10 cellular contexts compared by ENCODE assay signal in the genomic region with DNA sequence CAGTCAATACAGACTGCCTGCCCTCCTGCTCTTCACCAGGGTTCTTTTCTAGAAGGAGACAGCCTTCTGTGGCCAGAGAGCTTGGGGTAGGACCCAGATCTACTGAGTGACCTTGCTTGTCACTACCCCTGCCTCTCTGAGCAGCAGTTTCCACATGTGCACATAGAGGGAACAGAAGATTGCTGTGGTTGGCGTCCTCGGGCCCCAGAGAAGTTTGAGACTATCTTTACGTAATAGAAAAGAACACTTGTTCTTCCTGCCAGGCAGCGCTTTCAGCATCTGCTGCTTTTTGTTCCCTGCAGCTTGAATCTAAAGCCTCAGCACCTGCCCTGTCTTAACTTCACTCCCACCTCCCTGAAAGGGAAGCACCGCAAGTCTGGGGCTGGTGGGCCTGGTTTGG. TPM values are rescaled to one million over a fixed set of nuclear protein-coding genes. Genes with fewer than 3 reads are reported as not detected.
DNase-seq lines count a peak whose midpoint lies in the region; ATAC-seq lines count a peak whose summit lies in the region.
"Had no signal": no experiment of that assay in that cellular context is flagged by ENCODE, and none has a peak within 500 bp of the region (broad histone marks: within the 10 kb centered on the region; RNA-seq: fewer than 3 reads in every experiment).

No MANE protein-coding gene starts in this region.

- H3K36me3 ChIP-seq in SK-N-MC (ENCODE audit: insufficient read depth, low read length) = peaks cover 6% of the 10 kb centered on the region; the same call in 1 of the 2 replicates
- H3K36me3 ChIP-seq in subcutaneous abdominal adipose tissue (ENCODE audit: control insufficient read depth in 5 of 5, insufficient read depth in 5 of 5, low read length in 5 of 5) = peaks cover 0 to 39% (median 31%) of the 10 kb centered on the region in 5 donors

- H3K9me3 ChIP-seq in SK-N-MC (ENCODE audit: low read depth, low read length) (no peaks in the 10 kb centered on the region), subcutaneous abdominal adipose tissue (ENCODE audit: control insufficient read depth in 5 of 5, low read length in 5 of 5) (no peaks in the 10 kb centered on the region)

- H3K27me3 Mint-ChIP-seq in activated T-cell treated with anti-CD3 and anti-CD28 coated beads, Interleukin-2, amount 50 U/mL, for 72 hours (ENCODE audit: low read depth) = no peaks in the 10 kb centered on the region
- H3K27me3 Mint-ChIP-seq in activated T-cell treated with anti-CD3 and anti-CD28 coated beads, Interleukin-2, amount 50 U/mL, for 4 hours (ENCODE audit: low read depth) = no peaks in the 10 kb centered on the region

- H3K4me3 Mint-ChIP-seq in activated T-cell treated with anti-CD3 and anti-CD28 coated beads, Interleukin-2, amount 50 U/mL, for 72 hours = no peak overlapping the region
- no peak overlapping the region for H3K4me3 Mint-ChIP-seq in activated T-cell treated with anti-CD3 and anti-CD28 coated beads, Interleukin-2, amount 50 U/mL, for 4 hours

- ATAC-seq in activated T-cell treated with anti-CD3 and anti-CD28 coated beads, Interleukin-2, amount 50 U/mL, for 72 hours (replicated peaks in 1 of 2) = no peak
- no peak for ATAC-seq in activated T-cell treated with anti-CD3 and anti-CD28 coated beads, Interleukin-2, amount 50 U/mL, for 4 hours
- ATAC-seq in GM18870 (IDR thresholded peaks at IDR 0.05; ENCODE audit: unreplicated experiment) = no peak

- H3K27ac Mint-ChIP-seq in activated T-cell treated with anti-CD3 and anti-CD28 coated beads, Interleukin-2, amount 50 U/mL, for 72 hours = peak overlapping the region; percentile 28

- H3K27ac ChIP-seq in SK-N-MC (peak overlapping the region; percentile 46), epithelial cell of prostate (peak overlapping the region; percentile 99), subcutaneous abdominal adipose tissue (ENCODE audit: low read depth, low read length) (peak overlapping the region; percentile 54)

- peaks cover 1% of the 10 kb centered on the region in 2 donors for H3K36me3 Mint-ChIP-seq in activated T-cell treated with anti-CD3 and anti-CD28 coated beads, Interleukin-2, amount 50 U/mL, for 72 hours (ENCODE audit: insufficient read depth in 2 of 2)
- peaks cover 2% of the 10 kb centered on the region for H3K36me3 Mint-ChIP-seq in activated T-cell treated with anti-CD3 and anti-CD28 coated beads, Interleukin-2, amount 50 U/mL, for 4 hours (ENCODE audit: insufficient read depth)

- H3K4me3 ChIP-seq in SK-N-MC = no peak overlapping the region
- no peak overlapping the region for H3K4me3 ChIP-seq in subcutaneous abdominal adipose tissue (ENCODE audit: low read depth in 1 of 5, low read length in 5 of 5)

- no peaks in the 10 kb centered on the region for H3K9me3 Mint-ChIP-seq in activated T-cell treated with anti-CD3 and anti-CD28 coated beads, Interleukin-2, amount 50 U/mL, for 72 hours
- H3K9me3 Mint-ChIP-seq in activated T-cell treated with anti-CD3 and anti-CD28 coated beads, Interleukin-2, amount 50 U/mL, for 4 hours = no peaks in the 10 kb centered on the region

- peaks cover 12 to 56% (median 42%) of the 10 kb centered on the region in 5 donors for H3K4me1 ChIP-seq in subcutaneous abdominal adipose tissue (ENCODE audit: control insufficient read depth in 5 of 5, insufficient read depth in 5 of 5, low read length in 5 of 5)

- H3K9ac ChIP-seq in SK-N-MC (ENCODE audit: insufficient read length) = no peak overlapping the region
- no peak overlapping the region for H3K9ac ChIP-seq in subcutaneous abdominal adipose tissue (ENCODE audit: low read length in 5 of 5)

- DNase-seq in activated T-cell treated with anti-CD3 and anti-CD28 coated beads, Interleukin-2, amount 50 U/mL, for 72 hours = no peak
- DNase-seq in activated T-cell treated with anti-CD3 and anti-CD28 coated beads, Interleukin-2, amount 50 U/mL, for 4 hours = no peak
- DNase-seq in SK-N-MC (ENCODE audit: low read depth, low spot score) (no peak), epithelial cell of prostate (ENCODE audit: low read depth, low spot score) (no peak), amniotic stem cell (lab: John Stamatoyannopoulos, UW) (no peak)
- no peak for DNase-seq in stimulated activated CD4-positive, alpha-beta T cell treated with anti-CD3 and anti-CD28 coated beads, Interleukin-12 subunit alpha, Interleukin-12 subunit beta, amount 100 ng/mL, for 4 hours
- DNase-seq: NK-92 treated with Interleukin-12 subunit alpha and Interleukin-12 subunit beta, amount 100 ng/mL, for 24 hours; stimulated activated CD4-positive, alpha-beta T cell treated with anti-CD3 and anti-CD28 coated beads, Interleukin-4, amount 100 ng/mL, for 24 hours had no signal

- peaks cover 38% of the 10 kb centered on the region for H3K4me1 Mint-ChIP-seq in activated T-cell treated with anti-CD3 and anti-CD28 coated beads, Interleukin-2, amount 50 U/mL, for 72 hours (ENCODE audit: low read depth)
- peaks cover 37% of the 10 kb centered on the region for H3K4me1 Mint-ChIP-seq in activated T-cell treated with anti-CD3 and anti-CD28 coated beads, Interleukin-2, amount 50 U/mL, for 4 hours (ENCODE audit: low read depth)

- peaks cover 0 to 7% (median 0%) of the 10 kb centered on the region in 5 donors for H3K27me3 ChIP-seq in subcutaneous abdominal adipose tissue (ENCODE audit: control insufficient read depth in 5 of 5, insufficient read depth in 4 of 5, low read length in 5 of 5)

RNA-seq across cellular contexts. Expression of a gene that starts 1.9 kb away (rescaled TPM):
- total RNA-seq in activated T-cell treated with anti-CD3 and anti-CD28 coated beads, Interleukin-2, amount 50 U/mL, for 72 hours = 10 to 100 TPM; 34.2 to 41.5 TPM
- 10 to 100 TPM; 43.3 to 48.9 (median 44.4) TPM for total RNA-seq in activated T-cell treated with anti-CD3 and anti-CD28 coated beads, Interleukin-2, amount 50 U/mL, for 4 hours

RNA-seq across cellular contexts. Expression of a gene that starts 4.6 kb away (rescaled TPM):
- total RNA-seq in activated T-cell treated with anti-CD3 and anti-CD28 coated beads, Interleukin-2, amount 50 U/mL, for 72 hours = 10 to 100 TPM; 65.4 to 67.3 TPM
- 10 to 100 TPM; 41.5 to 75.6 (median 53.2) TPM for total RNA-seq in activated T-cell treated with anti-CD3 and anti-CD28 coated beads, Interleukin-2, amount 50 U/mL, for 4 hours

RNA-seq across cellular contexts. Expression of a gene that starts 7.7 kb away (rescaled TPM):
- total RNA-seq in activated T-cell treated with anti-CD3 and anti-CD28 coated beads, Interleukin-2, amount 50 U/mL, for 72 hours = 100 to 1,000 TPM; 121 to 149 TPM
- total RNA-seq in activated T-cell treated with anti-CD3 and anti-CD28 coated beads, Interleukin-2, amount 50 U/mL, for 4 hours = 100 to 1,000 TPM; 417 to 505 (median 438) TPM

RNA-seq across cellular contexts. Expression of a gene that starts 8.7 kb away (rescaled TPM):
- 10 to 100 TPM; 42.2 to 54.1 TPM for total RNA-seq in activated T-cell treated with anti-CD3 and anti-CD28 coated beads, Interleukin-2, amount 50 U/mL, for 72 hours
- total RNA-seq in activated T-cell treated with anti-CD3 and anti-CD28 coated beads, Interleukin-2, amount 50 U/mL, for 4 hours = 10 to 100 TPM; 15.0 to 16.6 (median 16.1) TPM

RNA-seq across cellular contexts. Expression of a gene that starts 12.3 kb away (rescaled TPM):
- 10 to 100 TPM in 1 of 2 donors, 1 to 10 TPM in 1; 9.1 to 10.5 TPM for total RNA-seq in activated T-cell treated with anti-CD3 and anti-CD28 coated beads, Interleukin-2, amount 50 U/mL, for 72 hours
- total RNA-seq in activated T-cell treated with anti-CD3 and anti-CD28 coated beads, Interleukin-2, amount 50 U/mL, for 4 hours = 1 to 10 TPM; 6.2 to 8.2 (median 6.4) TPM

Comparison
In these comparisons a context has a peak if more than half of its experiments do, and no peak if none do; other contexts are left out.
1. H3K27ac ChIP-seq: peak in every context shown above with its lines; median percentile 99 in epithelial cell of prostate; 54 in subcutaneous abdominal adipose tissue; 46 in SK-N-MC.